9 cellular contexts compared by ENCODE assay signal in genomic region chr10:80786322-80786721, GRCh38.
"Had no signal": no experiment of that assay in that cellular context is flagged by ENCODE, and none has a peak within 500 bp of the region (broad histone marks: within the 10 kb centered on the region; RNA-seq: fewer than 3 reads in every experiment).

No MANE protein-coding gene starts in this region.

- ATAC-seq: GM23338, HepG2 had no signal

- H3K27ac ChIP-seq: HL-60 had no signal

- H3K4me1 Mint-ChIP-seq: GM23338, H9, IgD-negative memory B cell had no signal

- H2AFZ ChIP-seq: GM23338 had no signal

- H3K4me2 ChIP-seq: GM23338 had no signal

- H3K9me3 Mint-ChIP-seq: GM23338, H9 had no signal

- H3K27ac Mint-ChIP-seq: GM23338, H9, IgD-negative memory B cell had no signal

- H3K4me3 ChIP-seq: GM23338 had no signal

- FAIRE-seq: H1, H54, HepG2 had no signal

- H3K36me3 Mint-ChIP-seq: IgD-negative memory B cell had no signal

- DNase-seq: H9, HCEC 1CT, KG1 had no signal

- H3K4me3 Mint-ChIP-seq: GM23338, H9, IgD-negative memory B cell had no signal
